Comparison of ENCODE assay signal across 1 cellular context in genomic region chr17:8152981-8153549, GRCh38.
TF ChIP-seq lines count a peak whose summit lies in the region.

No MANE protein-coding gene starts in this region.

TF ChIP-seq in GM12878, 131 proteins besides CTCF, POLR2A, EP300 and RAD21:
- TF ChIP-seq PAX5 (IDR thresholded peaks at IDR 0.05; ENCODE audit: borderline replicate concordance, low read depth, low read length) (no peak), MXI1 (IDR thresholded peaks at IDR 0.05; ENCODE audit: low read depth, low read length) (0 out of 2 replicates have a peak, but pooled peaks have one; percentile 13), ETV6 (conservative IDR thresholded peaks at IDR 0.05 in 1 of 2, IDR thresholded peaks at IDR 0.05 in 1 of 2; ENCODE audit: borderline replicate concordance in 1 of 2, low read depth in 1 of 2) (0 out of 4 replicates have a peak, but pooled peaks of 1 of the 2 experiments have one; percentile 10), POLR2AphosphoS2 (IDR thresholded peaks at IDR 0.05; ENCODE audit: low read depth, low read length) (0 out of 2 replicates have a peak, but pooled peaks have one; percentile 17)
